ENCODE assay signal across 9 cellular contexts in genomic region chr11:126431401-126432064, GRCh38.
DNase-seq lines count a peak whose midpoint lies in the region; ATAC-seq and TF ChIP-seq lines count a peak whose summit lies in the region.
"Had no signal": no experiment of that assay in that cellular context is flagged by ENCODE, and none has a peak within 500 bp of the region (broad histone marks: within the 10 kb centered on the region; RNA-seq: fewer than 3 reads in every experiment).

No MANE protein-coding gene starts in this region.

- in situ Hi-C loops in brain microvascular endothelial cell (cut with HindIII; ENCODE audit: low pct_ligation_motif_present, low sequenced_read_pairs) = no loop called here

- no peak for TF ChIP-seq CTCF in brain microvascular endothelial cell (IDR thresholded peaks at IDR 0.05; ENCODE audit: low read depth, low read length, missing control alignments)
- no peak for TF ChIP-seq CTCF in thoracic aorta (IDR thresholded peaks at IDR 0.05)
- TF ChIP-seq CTCF in Caco-2 (IDR thresholded peaks at IDR 0.05; ENCODE audit: insufficient read depth in 1 of 2, low read depth in 1 of 2, low read length in 1 of 2, severe bottlenecking in 1 of 2, unreplicated experiment in 1 of 2) = no peak
- no peak for TF ChIP-seq CTCF in GM23338 (conservative IDR thresholded peaks at IDR 0.05; ENCODE audit: low read depth in 2 of 2)

- no peak overlapping the region for H2AFZ ChIP-seq in GM23338

- H3K4me1 ChIP-seq in thoracic aorta (ENCODE audit: control insufficient read depth in 1 of 2, low read depth in 2 of 2) (peaks cover 8 to 15% of the 10 kb centered on the region in 2 donors), Caco-2 (peaks cover 7% of the 10 kb centered on the region), GM23338 (ENCODE audit: insufficient read depth) (peaks cover 17% of the 10 kb centered on the region)

- BruUV-seq in Caco-2 (replicated peaks; lab: Mats Ljungman, UMichigan) = no TSS peak

- no peaks in the 10 kb centered on the region for H3K27me3 Mint-ChIP-seq in Caco-2 (ENCODE audit: insufficient read depth, unreplicated experiment)
- H3K27me3 Mint-ChIP-seq in GM23338 (ENCODE audit: insufficient read depth, low read depth, poor library complexity) = peaks cover 22% of the 10 kb centered on the region

- H3K27ac Mint-ChIP-seq in Caco-2 (ENCODE audit: unreplicated experiment) (no peak overlapping the region), GM23338 (no peak overlapping the region)

- no peaks in the 10 kb centered on the region for H3K9me3 ChIP-seq in thoracic aorta
- no peaks in the 10 kb centered on the region for H3K9me3 ChIP-seq in Caco-2

- H3K79me2 ChIP-seq in GM23338 (replicated peaks; ENCODE audit: insufficient read depth) = no peaks in the 10 kb centered on the region

- intact Hi-C loops in Caco-2 (cut with micrococcal nuclease; ENCODE audit: unreplicated experiment) = no loop called here

- no peaks in the 10 kb centered on the region for H3F3A ChIP-seq in GM23338 (replicated peaks; ENCODE audit: low read depth)

- H3K27me3 ChIP-seq in brain microvascular endothelial cell (replicated peaks) (no peaks in the 10 kb centered on the region), thoracic aorta (replicated peaks; ENCODE audit: insufficient read depth) (no peaks in the 10 kb centered on the region), Caco-2 (replicated peaks; ENCODE audit: control insufficient read depth, insufficient read depth, low read length) (no peaks in the 10 kb centered on the region), GM23338 (ENCODE audit: insufficient read depth) (no peaks in the 10 kb centered on the region)

- CTCF ChIA-PET in Caco-2 (lab: Charles Lee) = interaction anchor here (0.6 to 1.1 kb wide), 3 partner anchors 9 to 249 kb away, joined by 3 read pairs; no protein-coding TSS in a partner anchor

- H3K36me3 ChIP-seq in brain microvascular endothelial cell (replicated peaks) (no peaks in the 10 kb centered on the region), thoracic aorta (no peaks in the 10 kb centered on the region), Caco-2 (ENCODE audit: control insufficient read depth, insufficient read depth, low read length) (no peaks in the 10 kb centered on the region), GM23338 (ENCODE audit: insufficient read depth) (no peaks in the 10 kb centered on the region)

- H3K27ac ChIP-seq in brain microvascular endothelial cell (no peak overlapping the region), thoracic aorta (peak overlapping the region; percentile 35 to 65), GM23338 (ENCODE audit: low read depth) (no peak overlapping the region)

- peak; percentile 50 for ATAC-seq in left lobe of liver
- ATAC-seq in thoracic aorta (ENCODE audit: insufficient number of reproducible peaks, low FRiP score, low read depth) = peak; percentile 87
- ATAC-seq in HG03025 (IDR thresholded peaks at IDR 0.05; ENCODE audit: low FRiP score, unreplicated experiment) = no peak
- ATAC-seq in GM23338 = no peak

- H3K4me3 Mint-ChIP-seq in Caco-2 (ENCODE audit: unreplicated experiment) (no peak overlapping the region), GM23338 (no peak overlapping the region)

- no peak overlapping the region for H3K4me3 ChIP-seq in brain microvascular endothelial cell (ENCODE audit: low read depth, low read length)
- H3K4me3 ChIP-seq in thoracic aorta = no peak overlapping the region
- H3K4me3 ChIP-seq in Caco-2 (ENCODE audit: low read depth, low read length) = no peak overlapping the region
- no peak overlapping the region for H3K4me3 ChIP-seq in GM23338

- no peaks in the 10 kb centered on the region for H3K9me2 ChIP-seq in GM23338 (ENCODE audit: insufficient read depth)

- H3K9me3 Mint-ChIP-seq in Caco-2 (ENCODE audit: unreplicated experiment) = no peaks in the 10 kb centered on the region
- H3K9me3 Mint-ChIP-seq in GM23338 = no peaks in the 10 kb centered on the region

- DNase-seq in HPDE6-E6E7 (ENCODE audit: extremely low spot score) = peak; percentile 71
- DNase-seq in brain microvascular endothelial cell = peak; percentile 71
- no peak for DNase-seq in left lobe of liver (ENCODE audit: low spot score)
- DNase-seq in thoracic aorta (ENCODE audit: low spot score) = peak; percentile 33
- DNase-seq in Caco-2 = no peak
- DNase-seq in GM23338 (ENCODE audit: low spot score) = no peak
- no peak for DNase-seq in KG1 (lab: John Stamatoyannopoulos, UW)
- DNase-seq: NCI-H1694 had no signal

- no peaks in the 10 kb centered on the region for H3K36me3 Mint-ChIP-seq in Caco-2 (ENCODE audit: insufficient read depth, unreplicated experiment)
- no peaks in the 10 kb centered on the region for H3K36me3 Mint-ChIP-seq in GM23338 (ENCODE audit: low read depth)

- no peaks in the 10 kb centered on the region for H4K20me1 ChIP-seq in GM23338 (replicated peaks; ENCODE audit: insufficient read depth)

- no peak overlapping the region for H3K4me2 ChIP-seq in GM23338

- peaks cover 9% of the 10 kb centered on the region for H3K4me1 Mint-ChIP-seq in Caco-2 (ENCODE audit: low read depth, unreplicated experiment)
- H3K4me1 Mint-ChIP-seq in GM23338 = peaks cover 18% of the 10 kb centered on the region

- POLR2A ChIA-PET in Caco-2 (lab: Charles Lee) = no interaction called here

TF ChIP-seq in GM23338, 12 proteins besides CTCF, POLR2A, EP300 and RAD21:
- TF ChIP-seq CREB1 (CRISPR knock-in tag; IDR thresholded peaks at IDR 0.05; ENCODE audit: low read depth) = no peak
- TF ChIP-seq ZNF114 (CRISPR knock-in tag; IDR thresholded peaks at IDR 0.05) = no peak
- no peak for TF ChIP-seq EZH2phosphoT487 (IDR thresholded peaks at IDR 0.05; ENCODE audit: unreplicated experiment)
- no peak for TF ChIP-seq JUNB (IDR thresholded peaks at IDR 0.05; ENCODE audit: unreplicated experiment)
- no peak for TF ChIP-seq ZNF331 (CRISPR knock-in tag; IDR thresholded peaks at IDR 0.05; ENCODE audit: low read depth)
- TF ChIP-seq NANOG (IDR thresholded peaks at IDR 0.05; ENCODE audit: borderline replicate concordance) = no peak

Comparison
In these comparisons a context has a peak if more than half of its experiments do, and no peak if none do; other contexts are left out.
1. DNase-seq: peak in HPDE6-E6E7 (single experiment), brain microvascular endothelial cell (single experiment) and thoracic aorta (single experiment); none in left lobe of liver (single experiment), Caco-2 (0 of 2), GM23338 (single experiment) and KG1 (single experiment).
2. H3K27ac ChIP-seq: peak in thoracic aorta (2 of 2); none in brain microvascular endothelial cell (single experiment) and GM23338 (single experiment).
3. ATAC-seq: peak in left lobe of liver (single experiment) and thoracic aorta (single experiment); none in HG03025 (single experiment) and GM23338 (single experiment).